18 cellular contexts compared by ENCODE assay signal in genomic region chr16:88023366-88023765, GRCh38.
DNase-seq lines count a peak whose midpoint lies in the region; ATAC-seq and TF ChIP-seq lines count a peak whose summit lies in the region.
"Had no signal": no experiment of that assay in that cellular context is flagged by ENCODE, and none has a peak within 500 bp of the region (broad histone marks: within the 10 kb centered on the region; RNA-seq: fewer than 3 reads in every experiment).

No MANE protein-coding gene starts in this region.

- no peaks in the 10 kb centered on the region for H3K27me3 ChIP-seq in BLaER1
- H3K27me3 ChIP-seq: SJCRH30 had no signal

- H3K4me1 ChIP-seq in BLaER1: peaks cover 42% of the 10 kb centered on the region
- H3K4me1 ChIP-seq: SJCRH30 had no signal

- H3K4me3 ChIP-seq in BLaER1: no peak overlapping the region
- H3K4me3 ChIP-seq: PC-9, SJCRH30 had no signal

- peak overlapping the region; percentile 81 for H3K27ac ChIP-seq in BLaER1
- H3K27ac ChIP-seq: HL-60, PC-9, RWPE1, SJCRH30 had no signal

- H3K27me3 Mint-ChIP-seq in HFFc6 (ENCODE audit: insufficient read depth): peaks cover 2% of the 10 kb centered on the region
- H3K27me3 Mint-ChIP-seq in brain: no peaks in the 10 kb centered on the region
- H3K27me3 Mint-ChIP-seq: IgD-negative memory B cell had no signal

- 0 out of 2 replicates have a peak overlapping the region, but pooled peaks have one; percentile 50 for H3K9ac ChIP-seq in BLaER1

- intact Hi-C loops in posterior vena cava (cut with DNase I): no loop called here

- no peak for TF ChIP-seq CTCF in HFFc6 (IDR thresholded peaks at IDR 0.05)
- no peak for TF ChIP-seq CTCF in brain (conservative IDR thresholded peaks at IDR 0.05)

- no peaks in the 10 kb centered on the region for H3K9me3 Mint-ChIP-seq in HFFc6
- no peaks in the 10 kb centered on the region for H3K9me3 Mint-ChIP-seq in brain
- H3K9me3 Mint-ChIP-seq: IgD-negative memory B cell had no signal

- peaks cover 25% of the 10 kb centered on the region for H3K4me1 Mint-ChIP-seq in HFFc6 (ENCODE audit: low read depth)
- peaks cover 42% of the 10 kb centered on the region for H3K4me1 Mint-ChIP-seq in brain

- H3K4me2 ChIP-seq in BLaER1: peak overlapping the region; percentile 77
- H3K4me2 ChIP-seq: PC-9 had no signal

- H3K4me3 Mint-ChIP-seq in HFFc6 (no peak overlapping the region), brain (no peak overlapping the region)
- H3K4me3 Mint-ChIP-seq: IgD-negative memory B cell had no signal

- H3K9me3 ChIP-seq in BLaER1: no peaks in the 10 kb centered on the region
- H3K9me3 ChIP-seq: SJCRH30 had no signal

- no peak for DNase-seq in HFFc6
- peak; percentile 26 for DNase-seq in posterior vena cava (ENCODE audit: low spot score)
- DNase-seq: DMS79, GOT3, Karpas-422, NCI-H1417 treated with DMSO at 0.1 percent for 48 hours, NCI-H1930, NCI-H526, PC-9, SJCRH30 had no signal

- H3K27ac Mint-ChIP-seq in HFFc6: peak overlapping the region; percentile 31; the same call in 1 of the 2 replicates
- peak overlapping the region in 4 of 5 experiments; percentile 64 to 91 (median 80) for H3K27ac Mint-ChIP-seq in brain
- H3K27ac Mint-ChIP-seq: IgD-negative memory B cell had no signal

- H3K36me3 Mint-ChIP-seq in HFFc6 (ENCODE audit: low read depth): peaks cover 11% of the 10 kb centered on the region; the same call in 1 of the 2 replicates
- peaks cover 15% of the 10 kb centered on the region for H3K36me3 Mint-ChIP-seq in brain

- ATAC-seq in HG02884 (IDR thresholded peaks at IDR 0.05; ENCODE audit: unreplicated experiment) (no peak), HG03571 (IDR thresholded peaks at IDR 0.05; ENCODE audit: unreplicated experiment) (no peak), HG02642 (IDR thresholded peaks at IDR 0.05; ENCODE audit: poor library complexity, unreplicated experiment) (no peak)

- peaks cover 74% of the 10 kb centered on the region for H3K36me3 ChIP-seq in BLaER1
- H3K36me3 ChIP-seq: SJCRH30 had no signal

- peaks cover 21% of the 10 kb centered on the region; the same call in 1 of the 2 replicates for H4K20me1 ChIP-seq in BLaER1
